Comparison of ENCODE assay signal across 24 cellular contexts in the genomic region with DNA sequence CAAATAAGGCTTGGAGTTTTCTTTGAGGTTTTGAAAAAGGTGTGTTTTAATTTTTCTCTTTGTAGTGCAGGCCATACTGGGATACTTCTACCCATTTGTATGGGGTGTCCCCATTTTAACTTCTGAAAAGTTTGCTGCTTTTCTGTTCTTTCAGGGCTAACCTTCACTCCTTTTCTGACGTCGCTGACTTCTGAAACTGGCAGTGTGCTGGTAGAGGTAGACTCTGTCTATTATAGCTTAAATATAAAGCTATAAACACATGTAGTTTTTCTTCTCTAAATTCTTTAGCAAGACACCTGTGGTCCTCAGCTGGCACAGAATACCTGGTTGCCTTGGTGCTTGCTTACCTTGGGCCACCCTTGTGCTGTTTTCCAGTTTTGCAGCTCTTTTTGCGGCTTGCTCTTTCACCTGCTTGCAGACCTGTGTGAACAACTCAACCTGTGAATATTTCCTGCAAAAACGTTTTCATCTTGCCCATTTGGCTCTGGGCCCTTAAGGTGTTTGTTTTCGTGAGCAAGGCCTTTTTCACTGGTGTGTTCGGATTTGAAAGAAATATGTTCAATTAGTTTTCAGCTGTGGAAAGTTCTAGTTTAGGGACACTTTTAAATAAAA. TPM values are rescaled to one million over a fixed set of nuclear protein-coding genes. Genes with fewer than 3 reads are reported as not detected.
DNase-seq lines count a peak whose midpoint lies in the region; ATAC-seq, FAIRE-seq and TF ChIP-seq lines count a peak whose summit lies in the region.
"Had no signal": no experiment of that assay in that cellular context is flagged by ENCODE, and none has a peak within 500 bp of the region (broad histone marks: within the 10 kb centered on the region; RNA-seq: fewer than 3 reads in every experiment).

No MANE protein-coding gene starts in this region.

- DNase-seq in caudate nucleus (lab: John Stamatoyannopoulos, UW): no peak
- no peak for DNase-seq in keratinocyte (ENCODE audit: low read depth, low spot score)
- DNase-seq in thyroid gland: peak; percentile 26 to 42
- no peak for DNase-seq in 8988T
- DNase-seq in amygdala (lab: John Stamatoyannopoulos, UW): no peak
- DNase-seq: activated CD4-positive, alpha-beta T cell treated with anti-CD3 and anti-CD28 coated beads for 36 hours; activated CD8-positive, alpha-beta memory T cell treated with anti-CD3 and anti-CD28 coated beads for 24 hours; activated naive CD4-positive, alpha-beta T cell; activated T-cell treated with anti-CD3 and anti-CD28 coated beads, Interleukin-2, amount 50 U/mL, for 4 hours; amniotic stem cell; CD4-positive, CD25-positive, alpha-beta regulatory T cell; DMS 273 treated with DMSO at 0.1 percent for 48 hours; GDM1; H7; hypothalamus; KBM-7; kidney glomerular epithelial cell; NCI-H146; posterior cingulate gyrus had no signal

- ATAC-seq in HG03135 (IDR thresholded peaks at IDR 0.05; ENCODE audit: unreplicated experiment): no peak
- ATAC-seq: activated CD4-positive, alpha-beta T cell treated with anti-CD3 and anti-CD28 coated beads for 36 hours; activated T-cell treated with anti-CD3 and anti-CD28 coated beads, Interleukin-2, amount 50 U/mL, for 4 hours; natural killer cell treated with Interleukin-12 subunit alpha and Interleukin-12 subunit beta and Interleukin-15 and Interleukin-18, amount 100 ng/mL, for 72 hours had no signal

- H3K9me3 ChIP-seq in HUES64 (ENCODE audit: insufficient read depth, low read depth, low read length) (no peaks in the 10 kb centered on the region), keratinocyte (ENCODE audit: control insufficient read depth, low read depth, low read length) (no peaks in the 10 kb centered on the region), thyroid gland (no peaks in the 10 kb centered on the region)

- intact Hi-C loops in thyroid gland (cut with DNase I): no loop called here

- H4K20me1 ChIP-seq in keratinocyte (ENCODE audit: control insufficient read depth, extremely low read depth, insufficient read depth, low read length): no peaks in the 10 kb centered on the region

- peak overlapping the region; percentile 90 for H3K27ac ChIP-seq in HUES64 (ENCODE audit: low read depth, low read length)
- H3K27ac ChIP-seq in caudate nucleus (ENCODE audit: low read depth, low read length): peak overlapping the region; percentile 5
- H3K27ac ChIP-seq in keratinocyte (ENCODE audit: control insufficient read depth, insufficient read depth, low read length): peak overlapping the region; percentile 39
- H3K27ac ChIP-seq in thyroid gland: peak overlapping the region in 1 of 3 donors; percentile 25

- peak overlapping the region; percentile 96 for H3K4me2 ChIP-seq in keratinocyte (ENCODE audit: control insufficient read depth, extremely low read depth, insufficient read depth, low read depth, low read length)

- peaks cover 83% of the 10 kb centered on the region for H3K4me1 ChIP-seq in HUES64 (ENCODE audit: insufficient read depth, low read length)
- peaks cover 52% of the 10 kb centered on the region for H3K4me1 ChIP-seq in keratinocyte (ENCODE audit: control insufficient read depth, extremely low read depth, insufficient read depth, low read length)
- peaks cover 18 to 25% of the 10 kb centered on the region in 2 donors for H3K4me1 ChIP-seq in thyroid gland

- TF ChIP-seq CTCF in keratinocyte (optimal IDR thresholded peaks at IDR 0.05 in 1 of 3, IDR thresholded peaks at IDR 0.05 in 1 of 3, conservative IDR thresholded peaks at IDR 0.05 in 1 of 3; ENCODE audit: extremely low read depth in 1 of 3, insufficient read depth in 2 of 3, low read length in 3 of 3): no peak
- no peak for TF ChIP-seq CTCF in thyroid gland (IDR thresholded peaks at IDR 0.05)

- FAIRE-seq in keratinocyte (lab: Jason Lieb, UNC): peak; percentile 90
- FAIRE-seq: frontal cortex, TTC549 had no signal

- no peak overlapping the region for H3K4me3 ChIP-seq in HUES64 (ENCODE audit: low read length)
- peak overlapping the region in 2 of 3 experiments; percentile 38 to 47 for H3K4me3 ChIP-seq in keratinocyte (ENCODE audit: control insufficient read depth in 2 of 3, extremely low read depth in 1 of 3, insufficient read depth in 2 of 3, low read depth in 1 of 3, low read length in 3 of 3)
- no peak overlapping the region for H3K4me3 ChIP-seq in thyroid gland (replicated peaks in 1 of 3)

- 53% methylated on average over 4 of the region's 6 CpGs for WGBS in HUES64
- WGBS in thyroid gland, 2 donors: 46 to 53% methylated on average over 6 of the region's 6 CpGs

- H3K27me3 ChIP-seq in HUES64 (ENCODE audit: insufficient read depth, low read length) (no peaks in the 10 kb centered on the region), keratinocyte (ENCODE audit: control insufficient read depth, extremely low read depth, insufficient read depth, low read length) (no peaks in the 10 kb centered on the region), thyroid gland (no peaks in the 10 kb centered on the region)

- peak overlapping the region; percentile 8 for H2AFZ ChIP-seq in keratinocyte (ENCODE audit: control insufficient read depth, low read length)

- H3K9ac ChIP-seq in HUES64 (ENCODE audit: low read depth, low read length) (peak overlapping the region; percentile 28), keratinocyte (ENCODE audit: control insufficient read depth, extremely low read depth, insufficient read depth, low read length) (no peak overlapping the region)

- TF ChIP-seq POLR2A in thyroid gland (IDR thresholded peaks at IDR 0.05): no peak

- H3K9me1 ChIP-seq in keratinocyte (ENCODE audit: control insufficient read depth, extremely low read depth, insufficient read depth, low read length): no peaks in the 10 kb centered on the region

- H3K36me3 ChIP-seq in HUES64 (ENCODE audit: insufficient read depth, low read length) (no peaks in the 10 kb centered on the region), keratinocyte (ENCODE audit: control insufficient read depth in 2 of 2, extremely low read depth in 1 of 2, insufficient read depth in 2 of 2, low read length in 2 of 2) (no peaks in the 10 kb centered on the region), thyroid gland (no peaks in the 10 kb centered on the region)

- dilution Hi-C loops in keratinocyte (cut with MboI; ENCODE audit: extremely low pct_ligation_motif_present, low sequenced_read_pairs): no loop called here

- peaks cover 30% of the 10 kb centered on the region for H3K79me2 ChIP-seq in keratinocyte (ENCODE audit: control insufficient read depth, insufficient read depth, low read length)

RNA-seq across cellular contexts. Expression of gene PHLPP1, which starts 42.2 kb away (rescaled TPM):
- 18.5 TPM for polyA plus RNA-seq in HUES64 (2013, experiment 1 of 2)
- 18.0 TPM for polyA plus RNA-seq in HUES64 (2013, experiment 2 of 2)
- 5.8 to 10.0 TPM (median 8.4 TPM) in 3 replicates for polyA plus RNA-seq in keratinocyte
- 2.9 TPM for polyA plus RNA-seq in keratinocyte (2011; ENCODE audit: low read depth)
- polyA plus RNA-seq in keratinocyte (2011; cell fraction: cytosol; rRNA removed): 5.0 and 6.7 TPM in 2 replicates
- 12.7 and 13.5 TPM in 2 replicates for polyA plus RNA-seq in keratinocyte (2011; cell fraction: nucleus; rRNA removed)
- polyA plus RNA-seq in keratinocyte (2012; ENCODE audit: low replicate concordance): 5.5 and 7.3 TPM in 2 replicates
- polyA minus RNA-seq in keratinocyte: 12.4 to 21.3 TPM (median 15.6 TPM) in 3 replicates
- 7.3 TPM for polyA minus RNA-seq in keratinocyte (2011; cell fraction: cytosol; rRNA and poly(A)+ RNA removed)
- 13.6 and 34.7 TPM in 2 replicates for polyA minus RNA-seq in keratinocyte (2011; cell fraction: nucleus; rRNA and poly(A)+ RNA removed)
- total RNA-seq in thyroid gland: 10 to 100 TPM; 14.6 to 22.7 (median 20.4) TPM

Comparison
In these comparisons a context has a peak if more than half of its experiments do, and no peak if none do; other contexts are left out.
1. H3K4me3 ChIP-seq: peak in keratinocyte (2 of 3); none in HUES64 (single experiment) and thyroid gland (0 of 3).
2. DNase-seq: peak in thyroid gland (2 of 2); none in caudate nucleus (0 of 61), keratinocyte (single experiment), 8988T (single experiment) and amygdala (0 of 56).